Comparison of ENCODE assay signal across 19 cellular contexts in the genomic region with DNA sequence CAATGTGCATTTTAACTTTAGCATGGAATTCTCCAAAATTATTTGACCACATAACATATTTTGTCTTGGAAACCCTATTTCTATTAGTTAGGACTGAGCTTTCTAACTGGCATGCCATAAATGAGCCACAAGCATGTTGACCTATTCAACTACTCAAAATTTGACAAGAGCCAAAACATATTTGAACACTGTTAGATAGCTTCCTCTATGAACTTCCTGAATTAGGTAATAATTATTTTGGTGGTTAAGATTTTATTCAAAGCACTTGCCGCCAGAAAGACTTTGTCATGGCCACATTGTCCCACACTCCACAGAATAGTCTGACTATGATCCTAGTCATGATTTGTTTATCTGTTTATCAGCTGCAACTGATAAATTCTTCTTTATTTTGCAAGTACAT.
"Had no signal": no experiment of that assay in that cellular context is flagged by ENCODE, and none has a peak within 500 bp of the region (broad histone marks: within the 10 kb centered on the region; RNA-seq: fewer than 3 reads in every experiment).

No MANE protein-coding gene starts in this region.

- ATAC-seq: activated CD8-positive, alpha-beta T cell treated with anti-CD3 and anti-CD28 coated beads for 36 hours; activated T-cell treated with anti-CD3 and anti-CD28 coated beads, Interleukin-2, amount 50 U/mL, for 72 hours; WTC11 had no signal

- H3K36me3 ChIP-seq: esophagus muscularis mucosa, sigmoid colon, spleen, stomach, upper lobe of left lung had no signal

- H3K4me3 Mint-ChIP-seq: activated CD8-positive, alpha-beta T cell treated with anti-CD3 and anti-CD28 coated beads for 36 hours; activated naive CD8-positive, alpha-beta T cell; activated T-cell treated with anti-CD3 and anti-CD28 coated beads, Interleukin-2, amount 50 U/mL, for 72 hours; brain; WTC11 had no signal

- H3K27ac Mint-ChIP-seq: activated CD8-positive, alpha-beta T cell treated with anti-CD3 and anti-CD28 coated beads for 36 hours; activated naive CD8-positive, alpha-beta T cell; activated T-cell treated with anti-CD3 and anti-CD28 coated beads, Interleukin-2, amount 50 U/mL, for 72 hours; brain; WTC11 had no signal

- H3K9me3 ChIP-seq: esophagus muscularis mucosa, sigmoid colon, stomach, testis, upper lobe of left lung had no signal

- H3K9me3 Mint-ChIP-seq: activated CD8-positive, alpha-beta T cell treated with anti-CD3 and anti-CD28 coated beads for 36 hours; activated T-cell treated with anti-CD3 and anti-CD28 coated beads, Interleukin-2, amount 50 U/mL, for 72 hours had no signal

- H3K27ac ChIP-seq: coronary artery, esophagus muscularis mucosa, sigmoid colon, spleen, stomach, testis, upper lobe of left lung had no signal

- DNase-seq: activated CD4-positive, alpha-beta T cell treated with anti-CD3 and anti-CD28 coated beads for 48 hours; activated CD8-positive, alpha-beta T cell treated with anti-CD3 and anti-CD28 coated beads for 36 hours; activated gamma-delta T cell; activated T-cell treated with anti-CD3 and anti-CD28 coated beads, Interleukin-2, amount 50 U/mL, for 72 hours; amygdala; central memory CD4-positive, alpha-beta T cell; effector CD4-positive, alpha-beta T cell; hippocampal formation; spleen; stomach; T-helper 2 cell; testis; upper lobe of left lung had no signal

- H3K36me3 Mint-ChIP-seq: activated naive CD8-positive, alpha-beta T cell; brain; WTC11 had no signal

- H3K27me3 ChIP-seq: sigmoid colon, testis, upper lobe of left lung had no signal

- H3K4me1 Mint-ChIP-seq: brain had no signal

- H3K4me1 ChIP-seq: testis had no signal

- H3K4me3 ChIP-seq: coronary artery, esophagus muscularis mucosa, sigmoid colon, spleen, stomach, testis, upper lobe of left lung had no signal
